8 cellular contexts compared by ENCODE assay signal in genomic region chr7:28096713-28097112, GRCh38.
A peak's percentile ranks its signal among the peaks of the same experiment; 100 is the strongest.
DNase-seq lines count a peak whose midpoint lies in the region; ATAC-seq and TF ChIP-seq lines count a peak whose summit lies in the region.

No MANE protein-coding gene starts in this region.

- H3K4me1 ChIP-seq in iPS DF 6.9 (ENCODE audit: control insufficient read depth, insufficient read depth, low read length) (no peaks in the 10 kb centered on the region), spleen (peaks cover 0 to 49% (median 16%) of the 10 kb centered on the region in 6 donors)

- no peaks in the 10 kb centered on the region for H3K9me3 Mint-ChIP-seq in brain

- no peak overlapping the region for H3K27ac Mint-ChIP-seq in brain

- H3K4me3 Mint-ChIP-seq in brain: no peak overlapping the region

- H3K27ac ChIP-seq in iPS DF 6.9 (ENCODE audit: low read length) (no peak overlapping the region), spleen (no peak overlapping the region)

- no peak for ATAC-seq in HG03025 (IDR thresholded peaks at IDR 0.05; ENCODE audit: low FRiP score, unreplicated experiment)
- ATAC-seq in GM21526 (IDR thresholded peaks at IDR 0.05; ENCODE audit: low FRiP score, unreplicated experiment): no peak

- peaks cover 10% of the 10 kb centered on the region for H3K36me3 Mint-ChIP-seq in brain

- H3K27me3 Mint-ChIP-seq in brain: peaks cover 2% of the 10 kb centered on the region

- DNase-seq in G401 (ENCODE audit: low spot score) (peak; percentile 83), SK-N-DZ (ENCODE audit: low spot score) (peak; percentile 62), iPS DF 6.9 (ENCODE audit: low read depth, low spot score) (peak; percentile 33), spleen (no peak)
- peak; percentile 44 for DNase-seq in Jurkat, Clone E6-1 (ENCODE audit: low read depth, low spot score)

- WGBS in iPS DF 6.9 (ENCODE audit: insufficient coverage, insufficient read length): no CpG with 5 or more reads among the region's 3 CpGs
- 0 to 2% (median 1%) methylated on average over 3 of the region's 3 CpGs for WGBS in spleen, 5 donors

- intact Hi-C loops in spleen (cut with DNase I; ENCODE audit: low total_unique reads): loop anchor here (10.0 kb wide), 1 partner anchor 902 kb away; no protein-coding TSS in a partner anchor

- H3K9me3 ChIP-seq in iPS DF 6.9 (ENCODE audit: control insufficient read depth, insufficient read depth, low read length): no peaks in the 10 kb centered on the region
- no peaks in the 10 kb centered on the region for H3K9me3 ChIP-seq in spleen

- in situ Hi-C loops in G401 (cut with HindIII; ENCODE audit: low sequenced_read_pairs): no loop called here

- no peak for TF ChIP-seq POLR2A in spleen (IDR thresholded peaks at IDR 0.05)

- no peak overlapping the region for H3K4me3 ChIP-seq in Jurkat, Clone E6-1 (ENCODE audit: low read length)
- no peak overlapping the region for H3K4me3 ChIP-seq in iPS DF 6.9 (ENCODE audit: low read length)
- no peak overlapping the region for H3K4me3 ChIP-seq in spleen

- no peaks in the 10 kb centered on the region for H3K27me3 ChIP-seq in iPS DF 6.9 (ENCODE audit: control insufficient read depth, insufficient read depth, low read length)
- H3K27me3 ChIP-seq in spleen (replicated peaks in 1 of 7): no peaks in the 10 kb centered on the region

- TF ChIP-seq CTCF in brain (conservative IDR thresholded peaks at IDR 0.05) (peak; percentile 83 to 85), spleen (IDR thresholded peaks at IDR 0.05 in 8 of 11, conservative IDR thresholded peaks at IDR 0.05 in 3 of 11) (peak; percentile 50 to 89 (median 80))

- H3K36me3 ChIP-seq in iPS DF 6.9 (ENCODE audit: control insufficient read depth, insufficient read depth, low read length): no peaks in the 10 kb centered on the region
- peaks cover 0 to 33% (median 0%) of the 10 kb centered on the region in 6 donors for H3K36me3 ChIP-seq in spleen

- peaks cover 23% of the 10 kb centered on the region for H3K4me1 Mint-ChIP-seq in brain
